In genomic region chr6:91781946-91782345, GRCh38 we compare ENCODE assay signal across 16 cellular contexts.
A peak's percentile ranks its signal among the peaks of the same experiment; 100 is the strongest.
DNase-seq lines count a peak whose midpoint lies in the region; ATAC-seq and TF ChIP-seq lines count a peak whose summit lies in the region.
"Had no signal": no experiment of that assay in that cellular context is flagged by ENCODE, and none has a peak within 500 bp of the region (broad histone marks: within the 10 kb centered on the region; RNA-seq: fewer than 3 reads in every experiment).

No MANE protein-coding gene starts in this region.

- no peaks in the 10 kb centered on the region for H3K36me3 ChIP-seq in heart left ventricle
- H3K36me3 ChIP-seq: adrenal gland, transverse colon had no signal

- no peak overlapping the region for H3K27ac ChIP-seq in heart left ventricle
- H3K27ac ChIP-seq: adrenal gland, parathyroid adenoma, transverse colon had no signal

- H3K27me3 ChIP-seq in heart left ventricle = no peaks in the 10 kb centered on the region
- H3K27me3 ChIP-seq: adrenal gland, transverse colon had no signal

- peaks cover 34% of the 10 kb centered on the region for H3K4me1 Mint-ChIP-seq in glutamatergic neuron (ENCODE audit: low read depth, unreplicated experiment)

- H3K27ac Mint-ChIP-seq in glutamatergic neuron (ENCODE audit: unreplicated experiment) = peak overlapping the region; percentile 96
- H3K27ac Mint-ChIP-seq: mesothelial cell of epicardium; T-helper 2 cell treated with Interferon-gamma antibody and Interleukin-4, amounts not matched to agents 5 μg/mL and 100 μg/mL, for 36 hours had no signal

- ATAC-seq in heart left ventricle = peak in 1 of 4 donors; percentile 22
- no peak for ATAC-seq in GM18868 (IDR thresholded peaks at IDR 0.05; ENCODE audit: unreplicated experiment)
- no peak for ATAC-seq in omental fat pad (ENCODE audit: low FRiP score)
- no peak for ATAC-seq in GM21576 (IDR thresholded peaks at IDR 0.05; ENCODE audit: unreplicated experiment)

- H3K4me1 ChIP-seq in heart left ventricle = no peaks in the 10 kb centered on the region
- H3K4me1 ChIP-seq: adrenal gland, parathyroid adenoma, transverse colon had no signal

- peaks cover 5% of the 10 kb centered on the region for H3K27me3 Mint-ChIP-seq in glutamatergic neuron (ENCODE audit: unreplicated experiment)

- intact Hi-C loops in heart left ventricle (cut with DNase I) = no loop called here
- intact Hi-C loops in cardiac septum (cut with DNase I) = no loop called here

- peak overlapping the region; percentile 68 for H3K4me3 Mint-ChIP-seq in glutamatergic neuron (ENCODE audit: unreplicated experiment)
- H3K4me3 Mint-ChIP-seq: mesothelial cell of epicardium; T-helper 2 cell treated with Interferon-gamma antibody and Interleukin-4, amounts not matched to agents 5 μg/mL and 100 μg/mL, for 36 hours had no signal

- peaks cover 12% of the 10 kb centered on the region for H3K9me3 Mint-ChIP-seq in glutamatergic neuron (ENCODE audit: unreplicated experiment)

- WGBS in heart left ventricle, 4 donors = 49 to 59% (median 52%) methylated on average over 3 of the region's 3 CpGs

- H3K4me3 ChIP-seq in heart left ventricle = no peak overlapping the region
- H3K4me3 ChIP-seq: adrenal gland, transverse colon had no signal

- DNase-seq in heart left ventricle (peak in 3 of 5 donors; percentile 15 to 23 (median 17)), cardiac septum (ENCODE audit: low spot score) (no peak), NCI-H69 (lab: John Stamatoyannopoulos, UW) (peak; percentile 91), glutamatergic neuron (peak; percentile 56), superior temporal gyrus (ENCODE audit: extremely low spot score) (peak; percentile 60), omental fat pad (ENCODE audit: low spot score) (no peak)
- DNase-seq: activated T-cell treated with anti-CD3 and anti-CD28 coated beads, Interleukin-2, amount 50 U/mL, for 48 hours; DMS79 treated with DMSO at 0.1 percent for 48 hours; RPMI8226; transverse colon had no signal

- H3K9me3 ChIP-seq in heart left ventricle = peaks cover 0 to 1% (median 0%) of the 10 kb centered on the region in 12 donors
- H3K9me3 ChIP-seq: adrenal gland, transverse colon had no signal

- H3K36me3 Mint-ChIP-seq in glutamatergic neuron (ENCODE audit: unreplicated experiment) = no peaks in the 10 kb centered on the region
- H3K36me3 Mint-ChIP-seq: mesothelial cell of epicardium had no signal

- TF ChIP-seq CTCF in heart left ventricle (IDR thresholded peaks at IDR 0.05) (no peak), glutamatergic neuron (IDR thresholded peaks at IDR 0.05; ENCODE audit: partially characterized antibody, unreplicated experiment) (no peak), omental fat pad (IDR thresholded peaks at IDR 0.05) (no peak)

- TF ChIP-seq POLR2A in heart left ventricle (IDR thresholded peaks at IDR 0.05) = no peak

Comparison
In these comparisons a context has a peak if more than half of its experiments do, and no peak if none do; other contexts are left out.
1. DNase-seq: peak in heart left ventricle (3 of 5), NCI-H69 (single experiment), glutamatergic neuron (single experiment) and superior temporal gyrus (single experiment); none in cardiac septum (single experiment) and omental fat pad (single experiment).